Comparison of ENCODE assay signal across 16 cellular contexts in genomic region chr10:48542471-48543210, GRCh38.
DNase-seq lines count a peak whose midpoint lies in the region; ATAC-seq, FAIRE-seq and TF ChIP-seq lines count a peak whose summit lies in the region.
"Had no signal": no experiment of that assay in that cellular context is flagged by ENCODE, and none has a peak within 500 bp of the region (broad histone marks: within the 10 kb centered on the region; RNA-seq: fewer than 3 reads in every experiment).

No MANE protein-coding gene starts in this region.

- H3K4me1 ChIP-seq in NT2/D1 (ENCODE audit: insufficient read depth, insufficient read length) (peaks cover 13% of the 10 kb centered on the region), stomach (no peaks in the 10 kb centered on the region), small intestine (ENCODE audit: control insufficient read depth in 2 of 2, insufficient read depth in 1 of 2, low read depth in 1 of 2, low read length in 1 of 2) (no peaks in the 10 kb centered on the region)

- FAIRE-seq in small intestine (lab: Jason Lieb, UNC) = no peak
- FAIRE-seq: HepG2, RCC 7860 had no signal

- peak; percentile 32 for DNase-seq in EH (ENCODE audit: low read depth)
- no peak for DNase-seq in NT2/D1 (ENCODE audit: low read depth, low spot score)
- peak; percentile 33 for DNase-seq in left lobe of liver (ENCODE audit: low spot score)
- peak; percentile 13 for DNase-seq in stomach
- DNase-seq in small intestine = no peak
- no peak for DNase-seq in activated T-cell treated with anti-CD3 and anti-CD28 coated beads, Interleukin-2, amount 50 U/mL, for 48 hours
- DNase-seq in HuH-7 (ENCODE audit: low spot score) = no peak
- DNase-seq: CD8-positive, alpha-beta T cell; H7; NCI-H1930; NCI-H2171; NCI-H774; SHP77 treated with DMSO at 0.1 percent for 48 hours had no signal

- no peaks in the 10 kb centered on the region for H3K9me3 ChIP-seq in NT2/D1 (ENCODE audit: insufficient read depth, low read length)
- no peaks in the 10 kb centered on the region for H3K9me3 ChIP-seq in stomach
- no peaks in the 10 kb centered on the region for H3K9me3 ChIP-seq in small intestine (ENCODE audit: control insufficient read depth, low read depth)

- no peaks in the 10 kb centered on the region for H3K27me3 ChIP-seq in NT2/D1 (ENCODE audit: insufficient read depth, insufficient read length)
- no peaks in the 10 kb centered on the region for H3K27me3 ChIP-seq in stomach
- H3K27me3 ChIP-seq in small intestine (ENCODE audit: control insufficient read depth in 2 of 2, insufficient read depth in 2 of 2, low read length in 2 of 2) = no peaks in the 10 kb centered on the region

- no peak for TF ChIP-seq EP300 in stomach (IDR thresholded peaks at IDR 0.05)

- TF ChIP-seq POLR2A in stomach (IDR thresholded peaks at IDR 0.05) (no peak), GM18505 (IDR thresholded peaks at IDR 0.05; ENCODE audit: borderline replicate concordance, extremely low read depth, insufficient read depth, insufficient read length) (no peak)

- intact Hi-C loops in stomach (cut with DNase I; ENCODE audit: low total_unique reads) = no loop called here

- ATAC-seq in left lobe of liver (no peak), GM18505 (IDR thresholded peaks at IDR 0.05; ENCODE audit: unreplicated experiment) (no peak)
- ATAC-seq: CD8-positive, alpha-beta T cell; HepG2 had no signal

- H3K36me3 ChIP-seq in NT2/D1 (ENCODE audit: insufficient read depth, insufficient read length, low read length) = no peaks in the 10 kb centered on the region
- H3K36me3 ChIP-seq in stomach = no peaks in the 10 kb centered on the region
- H3K36me3 ChIP-seq in small intestine (ENCODE audit: control insufficient read depth in 2 of 2, insufficient read depth in 2 of 2, low read length in 2 of 2) = no peaks in the 10 kb centered on the region

- WGBS in stomach, 5 donors = 85 to 94% (median 87%) methylated on average over 2 to 6 of the region's 6 CpGs
- 77 to 90% (median 84%) methylated on average over 6 of the region's 6 CpGs for WGBS in small intestine, 3 donors

- H3K4me3 ChIP-seq in NT2/D1 (ENCODE audit: insufficient read length, low read depth) (no peak overlapping the region), stomach (no peak overlapping the region), small intestine (ENCODE audit: low read depth in 1 of 2, low read length in 2 of 2) (no peak overlapping the region)

- H3K9ac ChIP-seq in NT2/D1 (ENCODE audit: insufficient read length, low read depth) = peak overlapping the region; percentile 21

- no peak overlapping the region for H3K27ac ChIP-seq in stomach
- H3K27ac ChIP-seq in small intestine (ENCODE audit: low read depth in 1 of 2, low read length in 1 of 2) = no peak overlapping the region

- no peak for TF ChIP-seq CTCF in stomach (IDR thresholded peaks at IDR 0.05)

Comparison
In these comparisons a context has a peak if more than half of its experiments do, and no peak if none do; other contexts are left out.
1. DNase-seq: peak in EH (single experiment), left lobe of liver (single experiment) and stomach (single experiment); none in NT2/D1 (single experiment), small intestine (single experiment), activated T-cell treated with anti-CD3 and anti-CD28 coated beads, Interleukin-2, amount 50 U/mL, for 48 hours (0 of 2) and HuH-7 (single experiment).